8 cellular contexts compared by ENCODE assay signal in the genomic region with DNA sequence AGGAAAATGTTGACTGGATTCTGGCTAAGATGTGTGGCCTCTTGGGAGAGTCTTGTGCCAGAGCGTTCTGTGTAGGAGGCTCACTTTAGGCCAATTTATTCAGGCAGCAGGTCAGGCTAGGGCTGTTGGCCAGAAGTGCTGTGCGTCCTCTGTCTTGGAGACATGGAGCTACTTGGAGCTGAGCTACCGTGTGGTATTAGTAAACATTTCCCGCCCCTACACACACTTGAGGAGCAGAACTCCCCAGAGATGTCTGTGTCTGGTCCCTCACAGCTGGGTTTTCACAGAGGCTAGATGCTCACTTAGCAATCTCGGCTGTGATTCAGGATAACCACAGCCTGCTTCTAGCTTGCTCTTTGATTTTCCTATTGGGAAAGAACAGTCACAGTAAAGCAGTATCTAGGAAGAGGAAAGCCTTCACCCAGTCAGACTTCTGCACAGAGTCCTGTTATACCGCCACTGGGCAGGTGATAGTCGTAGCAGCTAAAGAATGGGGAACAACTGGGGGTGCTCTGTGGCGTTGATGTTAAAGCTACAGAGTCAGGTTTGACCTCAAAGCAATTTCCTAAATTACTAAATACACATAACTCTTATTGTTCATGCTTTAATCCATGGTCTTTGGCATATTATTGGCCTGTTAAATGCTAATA.
A peak's percentile ranks its signal among the peaks of the same experiment; 100 is the strongest.
DNase-seq lines count a peak whose midpoint lies in the region; ATAC-seq and TF ChIP-seq lines count a peak whose summit lies in the region.

No MANE protein-coding gene starts in this region.

- no peaks in the 10 kb centered on the region for H3K9me3 ChIP-seq in OCI-LY3 (ENCODE audit: insufficient read depth, low read length)
- H3K9me3 ChIP-seq in stomach smooth muscle (ENCODE audit: control insufficient read depth in 2 of 2, low read length in 2 of 2), result no peaks in the 10 kb centered on the region
- peaks cover 14% of the 10 kb centered on the region for H3K9me3 ChIP-seq in Karpas-422 (ENCODE audit: low read length)

- peaks cover 90% of the 10 kb centered on the region for H3K79me2 ChIP-seq in OCI-LY3 (ENCODE audit: low read length)
- no peaks in the 10 kb centered on the region for H3K79me2 ChIP-seq in Karpas-422 (ENCODE audit: low read length)

- H3K27ac ChIP-seq in OCI-LY3 (ENCODE audit: low read length) (peak overlapping the region; percentile 62), stomach smooth muscle (ENCODE audit: low read length) (peak overlapping the region; percentile 31), Karpas-422 (ENCODE audit: low read length) (no peak overlapping the region)

- ATAC-seq in GM18517 (IDR thresholded peaks at IDR 0.05; ENCODE audit: unreplicated experiment) (peak; percentile 54), HG02571 (IDR thresholded peaks at IDR 0.05; ENCODE audit: unreplicated experiment) (peak; percentile 41)

- intact Hi-C loops in cardiac septum (cut with DNase I), result no loop called here

- DNase-seq in cardiac septum (ENCODE audit: low spot score) (peak; percentile 81), Karpas-422 (no peak), AML-193 (lab: John Stamatoyannopoulos, UW) (no peak), GF-D8 (lab: John Stamatoyannopoulos, UW) (no peak)

- TF ChIP-seq CTCF in OCI-LY3 (IDR thresholded peaks at IDR 0.05; ENCODE audit: low read depth, low read length), result no peak

- peaks cover 74% of the 10 kb centered on the region for H4K20me1 ChIP-seq in OCI-LY3 (ENCODE audit: insufficient read depth, low read length)
- no peaks in the 10 kb centered on the region for H4K20me1 ChIP-seq in Karpas-422 (ENCODE audit: insufficient read depth, low read depth, low read length)

- no peaks in the 10 kb centered on the region for H3K9me2 ChIP-seq in Karpas-422 (replicated peaks; ENCODE audit: insufficient read depth, low read length)

- H3K4me2 ChIP-seq in OCI-LY3 (ENCODE audit: low read length), result peak overlapping the region; percentile 65
- H3K4me2 ChIP-seq in Karpas-422 (ENCODE audit: low read depth, low read length, poor library complexity, severe bottlenecking), result no peak overlapping the region

- H3K4me3 ChIP-seq in OCI-LY3 (ENCODE audit: low read length), result peak overlapping the region; percentile 41
- H3K4me3 ChIP-seq in stomach smooth muscle (ENCODE audit: low read length in 2 of 2), result peak overlapping the region in 1 of 2 donors; percentile 24
- no peak overlapping the region for H3K4me3 ChIP-seq in Karpas-422 (ENCODE audit: low read length)

- no peaks in the 10 kb centered on the region for H3K27me3 ChIP-seq in OCI-LY3 (ENCODE audit: low read depth, low read length)
- no peaks in the 10 kb centered on the region for H3K27me3 ChIP-seq in stomach smooth muscle (ENCODE audit: control insufficient read depth in 1 of 2, insufficient read depth in 2 of 2, low read length in 2 of 2)
- H3K27me3 ChIP-seq in Karpas-422 (ENCODE audit: low read length), result no peaks in the 10 kb centered on the region

- no peak overlapping the region for H2AFZ ChIP-seq in OCI-LY3 (ENCODE audit: low read depth, low read length)
- H2AFZ ChIP-seq in Karpas-422 (ENCODE audit: low read length), result no peak overlapping the region

- H3K9ac ChIP-seq in OCI-LY3 (ENCODE audit: low read length), result peak overlapping the region; percentile 32
- H3K9ac ChIP-seq in stomach smooth muscle (ENCODE audit: low read length in 2 of 2), result no peak overlapping the region
- H3K9ac ChIP-seq in Karpas-422 (ENCODE audit: low read length), result no peak overlapping the region

- H3K4me1 ChIP-seq in OCI-LY3 (ENCODE audit: low read length), result peaks cover 35% of the 10 kb centered on the region
- peaks cover 14% of the 10 kb centered on the region for H3K4me1 ChIP-seq in stomach smooth muscle (ENCODE audit: control insufficient read depth, insufficient read depth, low read length)
- H3K4me1 ChIP-seq in Karpas-422 (ENCODE audit: low read length), result no peaks in the 10 kb centered on the region

- H3K36me3 ChIP-seq in OCI-LY3 (replicated peaks; ENCODE audit: low read depth, low read length), result peaks cover 49% of the 10 kb centered on the region
- H3K36me3 ChIP-seq in stomach smooth muscle (ENCODE audit: control insufficient read depth in 2 of 2, insufficient read depth in 2 of 2, low read length in 2 of 2), result no peaks in the 10 kb centered on the region
- H3K36me3 ChIP-seq in Karpas-422 (ENCODE audit: insufficient read depth, low read length), result no peaks in the 10 kb centered on the region
